1 cellular context compared by ENCODE assay signal in the genomic region with DNA sequence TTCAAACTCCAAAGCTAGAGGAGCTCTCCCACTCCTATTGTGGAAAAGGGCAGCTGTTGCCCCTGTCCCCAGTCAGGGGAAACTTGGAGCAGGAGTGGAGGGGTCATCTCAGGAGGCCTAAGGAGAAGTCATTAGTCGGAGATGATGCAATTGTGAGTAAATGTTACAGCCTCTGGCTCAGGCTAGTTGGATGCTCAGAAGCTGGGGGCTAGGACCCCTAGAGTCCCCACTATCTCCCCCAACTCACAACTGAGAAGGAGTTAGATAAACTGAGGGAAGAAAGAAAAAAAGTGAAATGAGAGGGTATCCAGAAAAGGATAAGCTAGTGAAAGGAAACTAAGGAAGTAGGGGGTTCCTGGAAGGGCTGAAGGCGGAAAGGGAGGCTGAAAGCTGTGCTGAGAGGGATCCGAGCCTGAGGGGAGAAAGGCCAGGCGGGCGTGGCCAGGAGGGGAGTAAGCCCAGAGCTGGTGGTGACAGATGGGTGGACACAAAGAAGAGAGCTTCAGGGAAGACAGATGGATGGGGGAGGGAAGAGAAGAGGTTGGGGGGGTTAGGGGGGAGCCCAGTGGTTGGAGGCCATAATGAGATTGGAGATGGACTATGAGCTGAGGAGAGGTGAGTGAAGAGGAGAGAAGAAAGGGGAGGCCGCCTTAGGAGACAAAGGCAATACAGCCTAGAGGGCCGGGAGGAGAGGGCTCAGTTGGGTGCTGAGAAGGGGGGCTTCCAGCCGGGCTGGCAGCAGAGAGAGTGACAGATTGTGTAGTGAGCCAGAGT.
TF ChIP-seq lines count a peak whose summit lies in the region.

No MANE protein-coding gene starts in this region.

TF ChIP-seq in K562, 482 proteins besides CTCF, POLR2A, EP300 and RAD21 (continued from another document and continues in another):
- TF ChIP-seq, protein P1, sequence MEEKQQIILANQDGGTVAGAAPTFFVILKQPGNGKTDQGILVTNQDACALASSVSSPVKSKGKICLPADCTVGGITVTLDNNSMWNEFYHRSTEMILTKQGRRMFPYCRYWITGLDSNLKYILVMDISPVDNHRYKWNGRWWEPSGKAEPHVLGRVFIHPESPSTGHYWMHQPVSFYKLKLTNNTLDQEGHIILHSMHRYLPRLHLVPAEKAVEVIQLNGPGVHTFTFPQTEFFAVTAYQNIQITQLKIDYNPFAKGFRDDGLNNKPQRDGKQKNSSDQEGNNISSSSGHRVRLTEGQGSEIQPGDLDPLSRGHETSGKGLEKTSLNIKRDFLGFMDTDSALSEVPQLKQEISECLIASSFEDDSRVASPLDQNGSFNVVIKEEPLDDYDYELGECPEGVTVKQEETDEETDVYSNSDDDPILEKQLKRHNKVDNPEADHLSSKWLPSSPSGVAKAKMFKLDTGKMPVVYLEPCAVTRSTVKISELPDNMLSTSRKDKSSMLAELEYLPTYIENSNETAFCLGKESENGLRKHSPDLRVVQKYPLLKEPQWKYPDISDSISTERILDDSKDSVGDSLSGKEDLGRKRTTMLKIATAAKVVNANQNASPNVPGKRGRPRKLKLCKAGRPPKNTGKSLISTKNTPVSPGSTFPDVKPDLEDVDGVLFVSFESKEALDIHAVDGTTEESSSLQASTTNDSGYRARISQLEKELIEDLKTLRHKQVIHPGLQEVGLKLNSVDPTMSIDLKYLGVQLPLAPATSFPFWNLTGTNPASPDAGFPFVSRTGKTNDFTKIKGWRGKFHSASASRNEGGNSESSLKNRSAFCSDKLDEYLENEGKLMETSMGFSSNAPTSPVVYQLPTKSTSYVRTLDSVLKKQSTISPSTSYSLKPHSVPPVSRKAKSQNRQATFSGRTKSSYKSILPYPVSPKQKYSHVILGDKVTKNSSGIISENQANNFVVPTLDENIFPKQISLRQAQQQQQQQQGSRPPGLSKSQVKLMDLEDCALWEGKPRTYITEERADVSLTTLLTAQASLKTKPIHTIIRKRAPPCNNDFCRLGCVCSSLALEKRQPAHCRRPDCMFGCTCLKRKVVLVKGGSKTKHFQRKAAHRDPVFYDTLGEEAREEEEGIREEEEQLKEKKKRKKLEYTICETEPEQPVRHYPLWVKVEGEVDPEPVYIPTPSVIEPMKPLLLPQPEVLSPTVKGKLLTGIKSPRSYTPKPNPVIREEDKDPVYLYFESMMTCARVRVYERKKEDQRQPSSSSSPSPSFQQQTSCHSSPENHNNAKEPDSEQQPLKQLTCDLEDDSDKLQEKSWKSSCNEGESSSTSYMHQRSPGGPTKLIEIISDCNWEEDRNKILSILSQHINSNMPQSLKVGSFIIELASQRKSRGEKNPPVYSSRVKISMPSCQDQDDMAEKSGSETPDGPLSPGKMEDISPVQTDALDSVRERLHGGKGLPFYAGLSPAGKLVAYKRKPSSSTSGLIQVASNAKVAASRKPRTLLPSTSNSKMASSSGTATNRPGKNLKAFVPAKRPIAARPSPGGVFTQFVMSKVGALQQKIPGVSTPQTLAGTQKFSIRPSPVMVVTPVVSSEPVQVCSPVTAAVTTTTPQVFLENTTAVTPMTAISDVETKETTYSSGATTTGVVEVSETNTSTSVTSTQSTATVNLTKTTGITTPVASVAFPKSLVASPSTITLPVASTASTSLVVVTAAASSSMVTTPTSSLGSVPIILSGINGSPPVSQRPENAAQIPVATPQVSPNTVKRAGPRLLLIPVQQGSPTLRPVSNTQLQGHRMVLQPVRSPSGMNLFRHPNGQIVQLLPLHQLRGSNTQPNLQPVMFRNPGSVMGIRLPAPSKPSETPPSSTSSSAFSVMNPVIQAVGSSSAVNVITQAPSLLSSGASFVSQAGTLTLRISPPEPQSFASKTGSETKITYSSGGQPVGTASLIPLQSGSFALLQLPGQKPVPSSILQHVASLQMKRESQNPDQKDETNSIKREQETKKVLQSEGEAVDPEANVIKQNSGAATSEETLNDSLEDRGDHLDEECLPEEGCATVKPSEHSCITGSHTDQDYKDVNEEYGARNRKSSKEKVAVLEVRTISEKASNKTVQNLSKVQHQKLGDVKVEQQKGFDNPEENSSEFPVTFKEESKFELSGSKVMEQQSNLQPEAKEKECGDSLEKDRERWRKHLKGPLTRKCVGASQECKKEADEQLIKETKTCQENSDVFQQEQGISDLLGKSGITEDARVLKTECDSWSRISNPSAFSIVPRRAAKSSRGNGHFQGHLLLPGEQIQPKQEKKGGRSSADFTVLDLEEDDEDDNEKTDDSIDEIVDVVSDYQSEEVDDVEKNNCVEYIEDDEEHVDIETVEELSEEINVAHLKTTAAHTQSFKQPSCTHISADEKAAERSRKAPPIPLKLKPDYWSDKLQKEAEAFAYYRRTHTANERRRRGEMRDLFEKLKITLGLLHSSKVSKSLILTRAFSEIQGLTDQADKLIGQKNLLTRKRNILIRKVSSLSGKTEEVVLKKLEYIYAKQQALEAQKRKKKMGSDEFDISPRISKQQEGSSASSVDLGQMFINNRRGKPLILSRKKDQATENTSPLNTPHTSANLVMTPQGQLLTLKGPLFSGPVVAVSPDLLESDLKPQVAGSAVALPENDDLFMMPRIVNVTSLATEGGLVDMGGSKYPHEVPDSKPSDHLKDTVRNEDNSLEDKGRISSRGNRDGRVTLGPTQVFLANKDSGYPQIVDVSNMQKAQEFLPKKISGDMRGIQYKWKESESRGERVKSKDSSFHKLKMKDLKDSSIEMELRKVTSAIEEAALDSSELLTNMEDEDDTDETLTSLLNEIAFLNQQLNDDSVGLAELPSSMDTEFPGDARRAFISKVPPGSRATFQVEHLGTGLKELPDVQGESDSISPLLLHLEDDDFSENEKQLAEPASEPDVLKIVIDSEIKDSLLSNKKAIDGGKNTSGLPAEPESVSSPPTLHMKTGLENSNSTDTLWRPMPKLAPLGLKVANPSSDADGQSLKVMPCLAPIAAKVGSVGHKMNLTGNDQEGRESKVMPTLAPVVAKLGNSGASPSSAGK (IDR thresholded peaks at IDR 0.05), result peak; percentile 41
- TF ChIP-seq CTBP1 (IDR thresholded peaks at IDR 0.05; ENCODE audit: borderline replicate concordance), result peak; percentile 67; the same call in 1 of the 2 replicates
- TF ChIP-seq EHMT2 (IDR thresholded peaks at IDR 0.05), result peak; percentile 57; the same call in 1 of the 2 replicates
- no peak for TF ChIP-seq WHSC1 (IDR thresholded peaks at IDR 0.05; ENCODE audit: low read length)
- TF ChIP-seq, protein P2, sequence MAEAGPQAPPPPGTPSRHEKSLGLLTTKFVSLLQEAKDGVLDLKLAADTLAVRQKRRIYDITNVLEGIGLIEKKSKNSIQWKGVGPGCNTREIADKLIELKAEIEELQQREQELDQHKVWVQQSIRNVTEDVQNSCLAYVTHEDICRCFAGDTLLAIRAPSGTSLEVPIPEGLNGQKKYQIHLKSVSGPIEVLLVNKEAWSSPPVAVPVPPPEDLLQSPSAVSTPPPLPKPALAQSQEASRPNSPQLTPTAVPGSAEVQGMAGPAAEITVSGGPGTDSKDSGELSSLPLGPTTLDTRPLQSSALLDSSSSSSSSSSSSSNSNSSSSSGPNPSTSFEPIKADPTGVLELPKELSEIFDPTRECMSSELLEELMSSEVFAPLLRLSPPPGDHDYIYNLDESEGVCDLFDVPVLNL (CRISPR knock-in tag; IDR thresholded peaks at IDR 0.05; ENCODE audit: low read depth), result no peak
- peak; percentile 71; the same call in 1 of the 2 replicates for TF ChIP-seq HSF4 (CRISPR knock-in tag; IDR thresholded peaks at IDR 0.05; ENCODE audit: borderline replicate concordance)
- peak; percentile 76 for TF ChIP-seq ETV1 (tag; conservative IDR thresholded peaks at IDR 0.05; ENCODE audit: low read depth)
- peak; percentile 72 to 80 for TF ChIP-seq TRIM24 (IDR thresholded peaks at IDR 0.05)
- TF ChIP-seq ZNF583 (CRISPR knock-in tag; IDR thresholded peaks at IDR 0.05), result peak; percentile 70; the same call in 1 of the 2 replicates
- TF ChIP-seq, protein P3, sequence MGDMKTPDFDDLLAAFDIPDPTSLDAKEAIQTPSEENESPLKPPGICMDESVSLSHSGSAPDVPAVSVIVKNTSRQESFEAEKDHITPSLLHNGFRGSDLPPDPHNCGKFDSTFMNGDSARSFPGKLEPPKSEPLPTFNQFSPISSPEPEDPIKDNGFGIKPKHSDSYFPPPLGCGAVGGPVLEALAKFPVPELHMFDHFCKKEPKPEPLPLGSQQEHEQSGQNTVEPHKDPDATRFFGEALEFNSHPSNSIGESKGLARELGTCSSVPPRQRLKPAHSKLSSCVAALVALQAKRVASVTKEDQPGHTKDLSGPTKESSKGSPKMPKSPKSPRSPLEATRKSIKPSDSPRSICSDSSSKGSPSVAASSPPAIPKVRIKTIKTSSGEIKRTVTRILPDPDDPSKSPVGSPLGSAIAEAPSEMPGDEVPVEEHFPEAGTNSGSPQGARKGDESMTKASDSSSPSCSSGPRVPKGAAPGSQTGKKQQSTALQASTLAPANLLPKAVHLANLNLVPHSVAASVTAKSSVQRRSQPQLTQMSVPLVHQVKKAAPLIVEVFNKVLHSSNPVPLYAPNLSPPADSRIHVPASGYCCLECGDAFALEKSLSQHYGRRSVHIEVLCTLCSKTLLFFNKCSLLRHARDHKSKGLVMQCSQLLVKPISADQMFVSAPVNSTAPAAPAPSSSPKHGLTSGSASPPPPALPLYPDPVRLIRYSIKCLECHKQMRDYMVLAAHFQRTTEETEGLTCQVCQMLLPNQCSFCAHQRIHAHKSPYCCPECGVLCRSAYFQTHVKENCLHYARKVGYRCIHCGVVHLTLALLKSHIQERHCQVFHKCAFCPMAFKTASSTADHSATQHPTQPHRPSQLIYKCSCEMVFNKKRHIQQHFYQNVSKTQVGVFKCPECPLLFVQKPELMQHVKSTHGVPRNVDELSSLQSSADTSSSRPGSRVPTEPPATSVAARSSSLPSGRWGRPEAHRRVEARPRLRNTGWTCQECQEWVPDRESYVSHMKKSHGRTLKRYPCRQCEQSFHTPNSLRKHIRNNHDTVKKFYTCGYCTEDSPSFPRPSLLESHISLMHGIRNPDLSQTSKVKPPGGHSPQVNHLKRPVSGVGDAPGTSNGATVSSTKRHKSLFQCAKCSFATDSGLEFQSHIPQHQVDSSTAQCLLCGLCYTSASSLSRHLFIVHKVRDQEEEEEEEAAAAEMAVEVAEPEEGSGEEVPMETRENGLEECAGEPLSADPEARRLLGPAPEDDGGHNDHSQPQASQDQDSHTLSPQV (IDR thresholded peaks at IDR 0.05), result peak; percentile 54; the same call in 1 of the 2 replicates
- no peak for TF ChIP-seq DACH1 (IDR thresholded peaks at IDR 0.05; ENCODE audit: partially characterized antibody)
- no peak for TF ChIP-seq ZNF830 (CRISPR knock-in tag; IDR thresholded peaks at IDR 0.05)
- TF ChIP-seq BCOR (IDR thresholded peaks at IDR 0.05), result peak; percentile 8; the same call in 1 of the 2 replicates
- 0 out of 2 replicates have a peak, but pooled peaks have one; percentile 38 for TF ChIP-seq ZNF133 (CRISPR knock-in tag; IDR thresholded peaks at IDR 0.05)
- peak; percentile 84 for TF ChIP-seq NFRKB (IDR thresholded peaks at IDR 0.05; ENCODE audit: low read depth)
- peak; percentile 64; the same call in 1 of the 2 replicates for TF ChIP-seq HLTF (IDR thresholded peaks at IDR 0.05)
- TF ChIP-seq CEBPB (tag; IDR thresholded peaks at IDR 0.05), result peak; percentile 92
- TF ChIP-seq, protein P4, sequence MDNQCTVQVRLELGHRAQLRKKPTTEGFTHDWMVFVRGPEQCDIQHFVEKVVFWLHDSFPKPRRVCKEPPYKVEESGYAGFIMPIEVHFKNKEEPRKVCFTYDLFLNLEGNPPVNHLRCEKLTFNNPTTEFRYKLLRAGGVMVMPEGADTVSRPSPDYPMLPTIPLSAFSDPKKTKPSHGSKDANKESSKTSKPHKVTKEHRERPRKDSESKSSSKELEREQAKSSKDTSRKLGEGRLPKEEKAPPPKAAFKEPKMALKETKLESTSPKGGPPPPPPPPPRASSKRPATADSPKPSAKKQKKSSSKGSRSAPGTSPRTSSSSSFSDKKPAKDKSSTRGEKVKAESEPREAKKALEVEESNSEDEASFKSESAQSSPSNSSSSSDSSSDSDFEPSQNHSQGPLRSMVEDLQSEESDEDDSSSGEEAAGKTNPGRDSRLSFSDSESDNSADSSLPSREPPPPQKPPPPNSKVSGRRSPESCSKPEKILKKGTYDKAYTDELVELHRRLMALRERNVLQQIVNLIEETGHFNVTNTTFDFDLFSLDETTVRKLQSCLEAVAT (IDR thresholded peaks at IDR 0.05), result peak in 1 of 2 experiments; percentile 39; a peak in 1 of 4 replicates
- TF ChIP-seq ZNF561 (CRISPR knock-in tag; conservative IDR thresholded peaks at IDR 0.05), result no peak
- TF ChIP-seq, protein P5, sequence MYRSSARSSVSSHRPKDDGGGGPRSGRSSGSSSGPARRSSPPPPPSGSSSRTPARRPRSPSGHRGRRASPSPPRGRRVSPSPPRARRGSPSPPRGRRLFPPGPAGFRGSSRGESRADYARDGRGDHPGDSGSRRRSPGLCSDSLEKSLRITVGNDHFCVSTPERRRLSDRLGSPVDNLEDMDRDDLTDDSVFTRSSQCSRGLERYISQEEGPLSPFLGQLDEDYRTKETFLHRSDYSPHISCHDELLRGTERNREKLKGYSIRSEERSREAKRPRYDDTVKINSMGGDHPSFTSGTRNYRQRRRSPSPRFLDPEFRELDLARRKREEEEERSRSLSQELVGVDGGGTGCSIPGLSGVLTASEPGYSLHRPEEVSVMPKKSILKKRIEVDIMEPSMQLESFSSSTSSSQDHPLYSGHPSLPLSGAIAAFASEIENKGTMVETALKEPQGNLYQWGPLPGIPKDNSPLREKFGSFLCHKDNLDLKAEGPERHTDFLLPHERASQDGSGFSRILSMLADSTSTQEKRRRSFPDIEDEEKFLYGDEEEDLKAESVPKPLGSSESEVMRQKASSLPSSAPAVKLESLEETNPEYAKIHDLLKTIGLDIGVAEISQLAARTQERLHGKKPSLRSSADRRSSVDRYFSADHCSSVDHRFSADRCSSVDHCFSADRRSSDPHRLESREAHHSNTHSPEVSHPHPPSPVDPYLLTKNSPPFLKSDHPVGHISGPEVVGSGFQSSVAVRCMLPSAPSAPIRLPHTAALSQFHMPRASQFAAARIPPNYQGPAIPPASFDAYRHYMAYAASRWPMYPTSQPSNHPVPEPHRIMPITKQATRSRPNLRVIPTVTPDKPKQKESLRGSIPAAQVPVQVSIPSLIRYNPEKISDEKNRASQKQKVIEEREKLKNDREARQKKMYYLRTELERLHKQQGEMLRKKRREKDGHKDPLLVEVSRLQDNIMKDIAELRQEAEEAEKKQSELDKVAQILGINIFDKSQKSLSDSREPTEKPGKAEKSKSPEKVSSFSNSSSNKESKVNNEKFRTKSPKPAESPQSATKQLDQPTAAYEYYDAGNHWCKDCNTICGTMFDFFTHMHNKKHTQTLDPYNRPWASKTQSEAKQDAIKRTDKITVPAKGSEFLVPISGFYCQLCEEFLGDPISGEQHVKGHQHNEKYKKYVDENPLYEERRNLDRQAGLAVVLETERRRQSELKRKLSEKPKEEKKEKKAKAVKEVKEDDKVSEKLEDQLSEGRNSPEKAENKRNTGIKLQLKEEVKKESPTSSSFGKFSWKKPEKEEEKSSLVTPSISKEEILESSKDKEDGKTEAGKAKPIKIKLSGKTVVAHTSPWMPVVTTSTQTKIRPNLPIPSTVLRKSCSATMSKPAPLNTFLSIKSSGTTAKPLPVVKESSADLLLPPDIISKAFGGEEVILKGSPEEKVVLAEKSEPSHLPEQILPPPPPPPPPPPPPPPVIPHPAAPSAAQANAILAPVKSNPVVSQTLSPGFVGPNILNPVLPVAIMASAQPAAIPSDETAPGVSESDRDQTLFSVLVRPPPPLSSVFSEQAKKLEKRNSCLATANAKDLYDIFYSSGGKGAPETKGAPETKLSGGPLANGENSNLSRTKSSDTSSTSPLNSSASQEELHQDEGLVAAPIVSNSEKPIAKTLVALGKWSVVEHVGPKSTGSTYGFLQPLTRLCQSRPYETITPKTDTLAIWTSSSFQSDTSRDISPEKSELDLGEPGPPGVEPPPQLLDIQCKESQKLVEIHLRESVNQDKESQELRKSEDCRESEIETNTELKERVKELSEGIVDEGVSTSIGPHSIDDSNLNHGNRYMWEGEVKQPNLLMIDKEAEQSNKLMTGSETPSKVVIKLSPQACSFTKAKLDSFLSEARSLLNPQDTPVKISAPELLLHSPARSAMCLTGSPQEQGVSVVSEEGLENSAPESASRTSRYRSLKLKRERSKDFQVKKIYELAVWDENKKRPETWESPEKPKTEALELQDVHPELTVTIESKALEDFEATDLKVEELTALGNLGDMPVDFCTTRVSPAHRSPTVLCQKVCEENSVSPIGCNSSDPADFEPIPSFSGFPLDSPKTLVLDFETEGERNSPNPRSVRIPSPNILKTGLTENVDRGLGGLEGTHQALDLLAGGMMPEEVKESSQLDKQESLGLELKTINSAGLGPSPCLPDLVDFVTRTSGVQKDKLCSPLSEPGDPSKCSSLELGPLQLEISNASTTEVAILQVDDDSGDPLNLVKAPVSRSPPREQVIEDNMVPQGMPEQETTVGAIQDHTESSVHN (IDR thresholded peaks at IDR 0.05; ENCODE audit: borderline replicate concordance in 1 of 2, low read depth in 1 of 2), result peak in 1 of 2 experiments; percentile 74; a peak in 2 of 4 replicates
